In genomic region chr15:68276668-68277067, GRCh38 we compare ENCODE assay signal across 9 cellular contexts. TPM values are rescaled to one million over a fixed set of nuclear protein-coding genes. Genes with fewer than 3 reads are reported as not detected.
DNase-seq lines count a peak whose midpoint lies in the region; ATAC-seq and TF ChIP-seq lines count a peak whose summit lies in the region.
"Had no signal": no experiment of that assay in that cellular context is flagged by ENCODE, and none has a peak within 500 bp of the region (broad histone marks: within the 10 kb centered on the region; RNA-seq: fewer than 3 reads in every experiment).

No MANE protein-coding gene starts in this region.

- peaks cover 63% of the 10 kb centered on the region for H3K4me1 Mint-ChIP-seq in mesothelial cell of epicardium

- ATAC-seq in Right ventricle myocardium inferior = no peak
- ATAC-seq in GM21619 (IDR thresholded peaks at IDR 0.05; ENCODE audit: unreplicated experiment) = no peak
- no peak for ATAC-seq in HG03039 (IDR thresholded peaks at IDR 0.05; ENCODE audit: unreplicated experiment)

- intact Hi-C loops in left ventricle myocardium inferior (cut with micrococcal nuclease) = no loop called here
- intact Hi-C loops in Right ventricle myocardium inferior (cut with DNase I) = loop anchor here (1.0 to 5.0 kb wide), 3 partner anchors 19 to 89 kb away; no protein-coding TSS in a partner anchor
- intact Hi-C loops in breast epithelium (cut with DNase I; ENCODE audit: low total_unique reads) = no loop called here

- H3K9me3 ChIP-seq in left ventricle myocardium inferior (replicated peaks) (no peaks in the 10 kb centered on the region), breast epithelium (no peaks in the 10 kb centered on the region)

- H3K9me3 Mint-ChIP-seq in mesothelial cell of epicardium = no peaks in the 10 kb centered on the region

- H3K36me3 Mint-ChIP-seq in mesothelial cell of epicardium = no peaks in the 10 kb centered on the region

- no peak for TF ChIP-seq POLR2A in breast epithelium (IDR thresholded peaks at IDR 0.05)

- H3K27me3 ChIP-seq in left ventricle myocardium inferior (ENCODE audit: low read depth) = no peaks in the 10 kb centered on the region
- no peaks in the 10 kb centered on the region for H3K27me3 ChIP-seq in breast epithelium

- H3K27ac ChIP-seq in left ventricle myocardium inferior (replicated peaks) (peak overlapping the region; percentile 99), breast epithelium (peak overlapping the region; percentile 98 to 100)

- H3K36me3 ChIP-seq in left ventricle myocardium inferior = no peaks in the 10 kb centered on the region
- H3K36me3 ChIP-seq in breast epithelium = no peaks in the 10 kb centered on the region

- peak overlapping the region; percentile 99 for H3K27ac Mint-ChIP-seq in mesothelial cell of epicardium

- H3K4me3 ChIP-seq in left ventricle myocardium inferior (peak overlapping the region; percentile 74), breast epithelium (peak overlapping the region; percentile 70 to 92 (median 90))

- no peak for TF ChIP-seq CTCF in left ventricle myocardium inferior (IDR thresholded peaks at IDR 0.05; ENCODE audit: borderline replicate concordance)
- no peak for TF ChIP-seq CTCF in breast epithelium (IDR thresholded peaks at IDR 0.05)
- no peak for TF ChIP-seq CTCF in mesothelial cell of epicardium (IDR thresholded peaks at IDR 0.05; ENCODE audit: unreplicated experiment)

- H3K27me3 Mint-ChIP-seq in mesothelial cell of epicardium (ENCODE audit: low read depth) = no peaks in the 10 kb centered on the region

- H3K4me3 Mint-ChIP-seq in mesothelial cell of epicardium = peak overlapping the region; percentile 92

- DNase-seq in left ventricle myocardium inferior = no peak
- no peak for DNase-seq in Right ventricle myocardium inferior (ENCODE audit: missing footprints)
- no peak for DNase-seq in breast epithelium (ENCODE audit: low spot score in 2 of 2)
- DNase-seq in mesothelial cell of epicardium (ENCODE audit: low spot score in 2 of 2, unreplicated experiment in 2 of 2) = no peak
- no peak for DNase-seq in NCI-H2029 (lab: John Stamatoyannopoulos, UW)
- DNase-seq in activated effector memory CD4-positive, alpha-beta T cell treated with anti-CD3 and anti-CD28 coated beads, Interleukin-2, amount 50 U/mL, for 16 hours = no peak
- DNase-seq: stimulated activated CD4-positive, alpha-beta T cell treated with anti-CD3 and anti-CD28 coated beads, Interleukin-15, amount 100 ng/mL, for 24 hours had no signal

- H3K4me1 ChIP-seq in left ventricle myocardium inferior = peaks cover 82% of the 10 kb centered on the region
- H3K4me1 ChIP-seq in breast epithelium = peaks cover 15 to 42% of the 10 kb centered on the region in 2 donors

RNA-seq across cellular contexts. Expression of gene FEM1B, which starts 0.9 kb away (rescaled TPM):
- total RNA-seq in left ventricle myocardium inferior = 46.7 TPM
- total RNA-seq in Right ventricle myocardium inferior = 48.9 TPM
- 10 to 100 TPM; 48.5 to 82.7 (median 60.0) TPM for total RNA-seq in breast epithelium
- total RNA-seq in mesothelial cell of epicardium = 49.6 to 61.0 TPM (median 54.6 TPM) in 3 replicates

RNA-seq across cellular contexts. Expression of gene CLN6, which starts 47.1 kb away (rescaled TPM):
- total RNA-seq in left ventricle myocardium inferior (6.6 TPM), Right ventricle myocardium inferior (7.7 TPM), breast epithelium (10 to 100 TPM; 16.5 to 23.1 (median 18.4) TPM), mesothelial cell of epicardium (35.1 to 35.8 TPM (median 35.3 TPM) in 3 replicates)
